ENCODE assay signal across 8 cellular contexts in the genomic region with DNA sequence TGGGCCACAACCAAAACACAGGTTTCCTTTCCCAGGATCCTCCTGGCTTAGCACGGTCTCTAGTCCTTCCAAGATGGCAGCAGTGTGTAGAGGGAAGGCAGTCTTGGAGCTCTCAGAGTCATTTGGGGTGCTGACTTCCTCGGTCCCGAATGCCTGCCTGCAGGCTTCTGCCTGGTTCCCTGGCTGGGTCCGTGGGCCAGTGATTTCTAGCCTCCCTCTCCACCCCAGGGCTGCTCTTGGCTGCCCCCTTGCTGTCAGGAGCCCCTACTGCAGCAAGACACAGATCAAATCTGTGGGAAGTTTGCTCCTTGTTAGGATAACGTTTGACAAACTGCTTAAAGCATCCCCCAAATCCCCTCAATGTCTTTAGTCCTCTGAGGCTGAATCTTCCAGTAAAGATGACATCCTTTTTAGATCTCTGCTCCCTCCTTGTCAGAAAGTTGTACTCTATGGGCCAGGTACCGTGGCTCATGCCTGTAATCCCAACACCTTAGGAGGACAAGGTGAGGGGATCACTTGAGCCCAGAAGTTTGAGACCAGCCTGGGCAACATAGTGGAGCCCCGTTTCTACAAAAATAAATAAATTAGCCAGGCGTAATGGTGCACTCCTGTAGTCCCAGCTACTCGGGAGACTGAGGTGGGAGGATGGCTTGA.
DNase-seq lines count a peak whose midpoint lies in the region; ATAC-seq, FAIRE-seq and TF ChIP-seq lines count a peak whose summit lies in the region.

No MANE protein-coding gene starts in this region.

- dilution Hi-C loops in endothelial cell of umbilical vein (cut with MboI; ENCODE audit: extremely low pct_ligation_motif_present, low sequenced_read_pairs): no loop called here

- peaks cover 21% of the 10 kb centered on the region for H3K27me3 Mint-ChIP-seq in nephron (ENCODE audit: low read depth)

- H3K9me3 ChIP-seq in endothelial cell of umbilical vein (replicated peaks; ENCODE audit: control insufficient read depth, insufficient read depth, low read length) (no peaks in the 10 kb centered on the region), transverse colon (peaks cover 0 to 3% of the 10 kb centered on the region in 2 donors)

- no peak overlapping the region for H3K4me3 Mint-ChIP-seq in nephron

- POLR2A ChIA-PET in endothelial cell of umbilical vein (lab: Charles Lee): no interaction called here

- peak overlapping the region in 1 of 3 experiments; percentile 14 for H3K27ac Mint-ChIP-seq in nephron

- no peak for TF ChIP-seq EP300 in transverse colon (IDR thresholded peaks at IDR 0.05; ENCODE audit: low read depth)

- no peak for ATAC-seq in GM21576 (IDR thresholded peaks at IDR 0.05; ENCODE audit: unreplicated experiment)
- ATAC-seq in GM18909 (IDR thresholded peaks at IDR 0.05; ENCODE audit: poor library complexity, unreplicated experiment): no peak

- TF ChIP-seq CTCF in endothelial cell of umbilical vein (IDR thresholded peaks at IDR 0.05; ENCODE audit: extremely low read depth in 1 of 2, insufficient read depth in 1 of 2, low read depth in 1 of 2, low read length in 2 of 2) (peak; percentile 90 to 93), nephron (IDR thresholded peaks at IDR 0.05; ENCODE audit: unreplicated experiment in 3 of 3) (peak; percentile 64 to 72 (median 67)), transverse colon (IDR thresholded peaks at IDR 0.05) (peak; percentile 49 to 75 (median 62))

- H3K4me3 ChIP-seq in endothelial cell of umbilical vein (replicated peaks in 1 of 3; ENCODE audit: insufficient read depth in 1 of 3, low read depth in 1 of 3, low read length in 3 of 3) (no peak overlapping the region), transverse colon (no peak overlapping the region)

- intact Hi-C loops in endothelial cell of umbilical vein (cut with micrococcal nuclease) (loop anchor here (1.0 kb wide), 2 partner anchors 550 to 561 kb away; no protein-coding TSS in a partner anchor), transverse colon (cut with DNase I; ENCODE audit: low total_unique reads) (no loop called here)

- H3K36me3 Mint-ChIP-seq in nephron (ENCODE audit: low read depth): peaks cover 5% of the 10 kb centered on the region

- in situ Hi-C loops in transverse colon (cut with MboI; ENCODE audit: low pct_ligation_motif_present in 1 of 4, low pct_unique_long_range_greater_than_20kb in 1 of 4, low sequenced_read_pairs in 3 of 4): no loop called here

- no peaks in the 10 kb centered on the region for H3K9me1 ChIP-seq in endothelial cell of umbilical vein (replicated peaks; ENCODE audit: control insufficient read depth, extremely low read depth, insufficient read depth, low read length)

- H2AFZ ChIP-seq in endothelial cell of umbilical vein (ENCODE audit: low read depth, low read length): no peak overlapping the region

- H3K4me2 ChIP-seq in endothelial cell of umbilical vein (ENCODE audit: insufficient read depth, low read length): no peak overlapping the region

- CTCF ChIA-PET in endothelial cell of umbilical vein (lab: Charles Lee): interaction anchor here (2.1 kb wide), 1 partner anchor 248 kb away, joined by 6 read pairs; no protein-coding TSS in a partner anchor

- peak; percentile 81 for FAIRE-seq in endothelial cell of umbilical vein (lab: Jason Lieb, UNC)

- 35 to 42% methylated on average over 5 to 9 of the region's 9 CpGs for WGBS in transverse colon (ENCODE audit: low coverage in 1 of 2), 2 donors

- TF ChIP-seq POLR2A in endothelial cell of umbilical vein (IDR thresholded peaks at IDR 0.05; ENCODE audit: low read depth, low read length) (no peak), transverse colon (IDR thresholded peaks at IDR 0.05) (no peak)

- H4K20me1 ChIP-seq in endothelial cell of umbilical vein (replicated peaks; ENCODE audit: control insufficient read depth, extremely low read depth, insufficient read depth, low read length): no peaks in the 10 kb centered on the region

- peaks cover 29% of the 10 kb centered on the region for H3K4me1 Mint-ChIP-seq in nephron

- peaks cover 0 to 1% of the 10 kb centered on the region in 2 experiments for H3K27me3 ChIP-seq in endothelial cell of umbilical vein (ENCODE audit: control insufficient read depth in 2 of 2, insufficient read depth in 2 of 2, low read length in 2 of 2)
- peaks cover 15% of the 10 kb centered on the region for H3K27me3 ChIP-seq in transverse colon

- no peak overlapping the region for H3K9ac ChIP-seq in endothelial cell of umbilical vein (replicated peaks; ENCODE audit: extremely low read depth, insufficient read depth, low read length)

- no peaks in the 10 kb centered on the region for H3K79me2 ChIP-seq in endothelial cell of umbilical vein (ENCODE audit: control insufficient read depth, insufficient read depth, low read length)

- DNase-seq in GM03348 (ENCODE audit: low spot score) (peak; percentile 74), M059J (ENCODE audit: low read depth) (peak; percentile 25), endothelial cell of umbilical vein (ENCODE audit: low read depth, low spot score) (peak; percentile 41), transverse colon (peak; percentile 36)
- peak; percentile 63 to 68 for DNase-seq in activated CD4-positive, alpha-beta T cell treated with anti-CD3 and anti-CD28 coated beads, Interleukin-2, amount 50 U/mL, for 48 hours

- no TSS peak for BruUV-seq in endothelial cell of umbilical vein (replicated peaks; lab: Mats Ljungman, UMichigan)

- H3K9me3 Mint-ChIP-seq in nephron: peaks cover 25% of the 10 kb centered on the region

- H3K4me1 ChIP-seq in endothelial cell of umbilical vein (ENCODE audit: control insufficient read depth, extremely low read depth, insufficient read depth, low read length) (no peaks in the 10 kb centered on the region), transverse colon (no peaks in the 10 kb centered on the region)

- H3K36me3 ChIP-seq in endothelial cell of umbilical vein (ENCODE audit: control insufficient read depth in 2 of 2, extremely low read depth in 1 of 2, insufficient read depth in 2 of 2, low read length in 2 of 2) (no peaks in the 10 kb centered on the region), transverse colon (no peaks in the 10 kb centered on the region)

- H3K27ac ChIP-seq in endothelial cell of umbilical vein (ENCODE audit: insufficient read depth, low read depth, low read length) (no peak overlapping the region), transverse colon (no peak overlapping the region)

TF ChIP-seq in endothelial cell of umbilical vein, 7 proteins besides CTCF, POLR2A, EP300 and RAD21:
- TF ChIP-seq FOS (IDR thresholded peaks at IDR 0.05; ENCODE audit: borderline replicate concordance, insufficient read depth, low read length) (no peak), GATA2 (IDR thresholded peaks at IDR 0.05; ENCODE audit: insufficient read depth, insufficient read length, low read depth, low read length) (no peak), MYC (IDR thresholded peaks at IDR 0.05; ENCODE audit: low read depth, low read length) (no peak), POLR2AphosphoS5 (IDR thresholded peaks at IDR 0.05; ENCODE audit: insufficient read depth, low read depth, low read length) (no peak), EZH2 (IDR thresholded peaks at IDR 0.05; ENCODE audit: borderline replicate concordance, low read depth, low read length, severe bottlenecking) (no peak), JUN (IDR thresholded peaks at IDR 0.05; ENCODE audit: borderline replicate concordance, insufficient read depth, insufficient read length, low read depth) (no peak)
- TF ChIP-seq, protein P1, sequence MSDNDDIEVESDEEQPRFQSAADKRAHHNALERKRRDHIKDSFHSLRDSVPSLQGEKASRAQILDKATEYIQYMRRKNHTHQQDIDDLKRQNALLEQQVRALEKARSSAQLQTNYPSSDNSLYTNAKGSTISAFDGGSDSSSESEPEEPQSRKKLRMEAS (IDR thresholded peaks at IDR 0.05; ENCODE audit: insufficient read depth, insufficient read length): no peak
